8 cellular contexts compared by ENCODE assay signal in the genomic region with DNA sequence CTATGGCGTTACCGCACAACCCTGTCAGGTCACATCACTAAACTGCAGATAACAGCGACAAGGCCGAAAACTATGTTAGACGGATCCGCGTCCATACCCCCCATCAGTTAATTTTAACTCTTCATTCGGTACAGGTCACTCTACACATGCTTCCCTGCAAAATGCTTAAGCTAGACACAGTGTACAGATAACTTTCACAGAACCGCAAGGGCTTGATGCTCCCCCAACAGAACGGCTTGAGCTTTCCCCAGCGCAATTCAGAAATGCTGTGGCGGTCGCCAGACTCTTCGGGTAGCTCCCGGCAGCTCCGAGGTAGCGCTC. TPM values are rescaled to one million over a fixed set of nuclear protein-coding genes. Genes with fewer than 3 reads are reported as not detected.
DNase-seq lines count a peak whose midpoint lies in the region; ATAC-seq and TF ChIP-seq lines count a peak whose summit lies in the region.

No MANE protein-coding gene starts in this region.

- H3K9me3 ChIP-seq in body of pancreas, result no peaks in the 10 kb centered on the region
- H3K9me3 ChIP-seq in lower lobe of right lung, result no peaks in the 10 kb centered on the region
- H3K9me3 ChIP-seq in vagina, result no peaks in the 10 kb centered on the region

- H3K4me3 ChIP-seq in body of pancreas (peak overlapping the region; percentile 41 to 84), lower lobe of right lung (peak overlapping the region; percentile 84), vagina (peak overlapping the region; percentile 97)

- DNase-seq in COLO829 (ENCODE audit: low spot score) (peak; percentile 14), HS-5 (ENCODE audit: low read depth) (peak; percentile 33), body of pancreas (no peak), lower lobe of right lung (no peak), vagina (ENCODE audit: extremely low spot score in 2 of 2) (no peak), head of caudate nucleus (no peak)
- DNase-seq in activated effector memory CD4-positive, alpha-beta T cell treated with Interleukin-2 at 50 U/mL for 16 hours, result no peak

- H3K4me1 ChIP-seq in body of pancreas (peaks cover 11% of the 10 kb centered on the region), lower lobe of right lung (peaks cover 9% of the 10 kb centered on the region), vagina (peaks cover 10% of the 10 kb centered on the region)

- peak; percentile 22 for ATAC-seq in GM21423 (IDR thresholded peaks at IDR 0.05; ENCODE audit: unreplicated experiment)
- peak; percentile 27 for ATAC-seq in body of pancreas
- ATAC-seq in lower lobe of right lung, result peak; percentile 57 to 61

- H3K27ac ChIP-seq in body of pancreas (peak overlapping the region; percentile 90 to 99 (median 94)), lower lobe of right lung (peak overlapping the region; percentile 93), vagina (peak overlapping the region; percentile 99)

- H3K27me3 ChIP-seq in body of pancreas, result no peaks in the 10 kb centered on the region
- H3K27me3 ChIP-seq in lower lobe of right lung (ENCODE audit: low read depth), result no peaks in the 10 kb centered on the region
- H3K27me3 ChIP-seq in vagina, result no peaks in the 10 kb centered on the region

- intact Hi-C loops in body of pancreas (cut with DNase I) (loop anchor here (10.0 kb wide), 1 partner anchor 78 kb away; no protein-coding TSS in a partner anchor), lower lobe of right lung (cut with DNase I) (no loop called here), vagina (cut with DNase I) (no loop called here), head of caudate nucleus (cut with DNase I) (no loop called here)

- TF ChIP-seq CTCF in body of pancreas (IDR thresholded peaks at IDR 0.05), result no peak
- no peak for TF ChIP-seq CTCF in lower lobe of right lung (IDR thresholded peaks at IDR 0.05)
- no peak for TF ChIP-seq CTCF in vagina (IDR thresholded peaks at IDR 0.05)

- peaks cover 0 to 3% of the 10 kb centered on the region in 2 donors for H3K36me3 ChIP-seq in body of pancreas (replicated peaks in 1 of 2; ENCODE audit: insufficient read depth in 1 of 2, low read depth in 2 of 2)
- H3K36me3 ChIP-seq in lower lobe of right lung, result peaks cover 10% of the 10 kb centered on the region
- peaks cover 0 to 1% of the 10 kb centered on the region in 2 donors for H3K36me3 ChIP-seq in vagina

- 0 to 1% methylated on average over 12 to 17 of the region's 17 CpGs for WGBS in body of pancreas, 2 donors

- TF ChIP-seq POLR2A in body of pancreas (IDR thresholded peaks at IDR 0.05) (no peak), vagina (IDR thresholded peaks at IDR 0.05) (no peak)

RNA-seq across cellular contexts. Expression of a gene that starts 0.3 kb away (rescaled TPM):
- total RNA-seq in body of pancreas (10 to 100 TPM; 30.9 to 32.6 TPM), lower lobe of right lung (32.7 TPM), vagina (28.2 TPM)

Comparison
In these comparisons a context has a peak if more than half of its experiments do, and no peak if none do; other contexts are left out.
1. DNase-seq: peak in COLO829 (single experiment) and HS-5 (single experiment); none in body of pancreas (0 of 4), lower lobe of right lung (single experiment), vagina (0 of 2), head of caudate nucleus (0 of 42) and activated effector memory CD4-positive, alpha-beta T cell treated with Interleukin-2 at 50 U/mL for 16 hours (single experiment).
2. Peak in every context shown above with its lines, with median percentiles within 50 percentile points of each other: ATAC-seq, H3K27ac ChIP-seq and H3K4me3 ChIP-seq.